In genomic region chr9:37730840-37731239, GRCh38 we compare ENCODE assay signal across 24 cellular contexts.
"Had no signal": no experiment of that assay in that cellular context is flagged by ENCODE, and none has a peak within 500 bp of the region (broad histone marks: within the 10 kb centered on the region; RNA-seq: fewer than 3 reads in every experiment).

No MANE protein-coding gene starts in this region.

- H3K36me3 Mint-ChIP-seq: activated naive CD8-positive, alpha-beta T cell treated with anti-CD3 and anti-CD28 coated beads, Interleukin-2, amount 10 ng/mL, durations not matched to agents 7 days and 5 days had no signal

- H3K4me3 ChIP-seq: adrenal gland had no signal

- ATAC-seq: activated CD4-positive, alpha-beta T cell treated with anti-CD3 and anti-CD28 coated beads for 36 hours; activated CD8-positive, alpha-beta T cell treated with anti-CD3 and anti-CD28 coated beads for 36 hours; activated T-cell treated with anti-CD3 and anti-CD28 coated beads, Interleukin-2, amount 50 U/mL, for 72 hours; T-helper 17 cell had no signal

- H3K9me3 ChIP-seq: adrenal gland had no signal

- DNase-seq: activated CD4-positive, alpha-beta T cell treated with anti-CD3 and anti-CD28 coated beads for 36 hours; activated CD4-positive, alpha-beta T cell treated with anti-CD3 and anti-CD28 coated beads, Interleukin-2, amount 50 U/mL, for 1 hour; activated CD8-positive, alpha-beta memory T cell treated with anti-CD3 and anti-CD28 coated beads, Interleukin-2, amount 50 U/mL, for 4 hours; activated CD8-positive, alpha-beta T cell treated with anti-CD3 and anti-CD28 coated beads for 36 hours; activated naive CD4-positive, alpha-beta T cell treated with anti-CD3 and anti-CD28 coated beads, Interleukin-2, amount 50 U/mL, for 16 hours; activated naive CD8-positive, alpha-beta T cell treated with anti-CD3 and anti-CD28 coated beads, Interleukin-2, amount 10 ng/mL, durations not matched to agents 7 days and 5 days; activated T-cell treated with anti-CD3 and anti-CD28 coated beads, Interleukin-2, amount 50 U/mL, for 72 hours; adrenal gland; anterior cingulate cortex; KG1; NCI-H1092; NCI-H1417; NCI-H1694 treated with DMSO at 0.1 percent for 48 hours; NCI-H2081; NCI-H2171; NCI-H2227 treated with DMSO at 0.1 percent for 48 hours; NCI-H446 treated with DMSO at 0.1 percent for 48 hours; NCI-H524 treated with DMSO at 0.1 percent for 48 hours; NCI-H774; SIG-M5; T-helper 17 cell; T1000 had no signal

- H3K4me3 Mint-ChIP-seq: activated CD4-positive, alpha-beta T cell treated with anti-CD3 and anti-CD28 coated beads for 36 hours; activated CD8-positive, alpha-beta T cell treated with anti-CD3 and anti-CD28 coated beads for 36 hours; activated naive CD8-positive, alpha-beta T cell treated with anti-CD3 and anti-CD28 coated beads, Interleukin-2, amount 10 ng/mL, durations not matched to agents 7 days and 5 days; activated T-cell treated with anti-CD3 and anti-CD28 coated beads, Interleukin-2, amount 50 U/mL, for 72 hours; T-helper 17 cell had no signal

- H3K27ac ChIP-seq: adrenal gland had no signal

- H3K27ac Mint-ChIP-seq: activated CD4-positive, alpha-beta T cell treated with anti-CD3 and anti-CD28 coated beads for 36 hours; activated CD8-positive, alpha-beta T cell treated with anti-CD3 and anti-CD28 coated beads for 36 hours; activated naive CD8-positive, alpha-beta T cell treated with anti-CD3 and anti-CD28 coated beads, Interleukin-2, amount 10 ng/mL, durations not matched to agents 7 days and 5 days; activated T-cell treated with anti-CD3 and anti-CD28 coated beads, Interleukin-2, amount 50 U/mL, for 72 hours; T-helper 17 cell had no signal

- FAIRE-seq: RCC 7860, TTC549 had no signal

- H3K27me3 ChIP-seq: adrenal gland had no signal

- H3K4me1 ChIP-seq: adrenal gland had no signal

- H3K9me3 Mint-ChIP-seq: activated CD8-positive, alpha-beta T cell treated with anti-CD3 and anti-CD28 coated beads for 36 hours; activated naive CD8-positive, alpha-beta T cell treated with anti-CD3 and anti-CD28 coated beads, Interleukin-2, amount 10 ng/mL, durations not matched to agents 7 days and 5 days had no signal

- H3K4me1 Mint-ChIP-seq: activated CD4-positive, alpha-beta T cell treated with anti-CD3 and anti-CD28 coated beads for 36 hours; activated naive CD8-positive, alpha-beta T cell treated with anti-CD3 and anti-CD28 coated beads, Interleukin-2, amount 10 ng/mL, durations not matched to agents 7 days and 5 days had no signal

- H3K36me3 ChIP-seq: adrenal gland had no signal
